8 cellular contexts compared by ENCODE assay signal in the genomic region with DNA sequence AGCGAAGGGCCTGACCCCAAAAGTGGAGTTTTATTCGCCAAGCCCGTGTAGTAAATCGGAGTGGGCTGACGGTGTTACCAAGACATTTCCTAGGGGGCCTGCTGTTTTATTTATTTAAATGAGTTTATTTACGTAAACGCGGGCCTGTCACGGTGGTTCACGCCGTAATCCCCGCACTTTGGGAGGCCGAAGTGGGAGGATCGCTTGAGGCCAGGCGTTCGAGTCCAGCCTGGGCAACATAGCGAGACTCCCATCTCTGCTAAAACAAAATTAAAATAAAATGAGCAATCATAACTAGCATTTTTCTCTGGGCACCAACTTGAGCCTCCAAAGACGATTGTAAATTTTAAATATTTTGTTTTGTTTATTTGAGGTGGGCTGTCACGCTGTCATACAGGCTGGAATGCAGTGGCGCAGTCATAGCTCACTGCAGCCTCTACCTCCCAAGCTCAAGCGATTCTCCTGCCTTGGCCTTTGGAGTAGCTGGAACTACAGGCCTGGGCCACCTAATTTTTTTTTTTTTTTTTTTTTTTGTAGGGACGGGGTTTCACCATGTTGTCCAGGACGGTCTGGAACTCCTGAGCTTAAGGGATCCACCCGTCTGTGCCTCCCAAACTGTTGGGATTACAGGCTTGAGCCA. TPM values are rescaled to one million over a fixed set of nuclear protein-coding genes. Genes with fewer than 3 reads are reported as not detected.
A peak's percentile ranks its signal among the peaks of the same experiment; 100 is the strongest.
DNase-seq lines count a peak whose midpoint lies in the region; ATAC-seq and TF ChIP-seq lines count a peak whose summit lies in the region.

No MANE protein-coding gene starts in this region.

- H3K27me3 ChIP-seq in CD4-positive, alpha-beta memory T cell (ENCODE audit: insufficient read depth, low read length) = no peaks in the 10 kb centered on the region
- H3K27me3 ChIP-seq in OCI-LY1 (ENCODE audit: insufficient read depth, low read length) (no peaks in the 10 kb centered on the region), neural cell (ENCODE audit: insufficient read depth, low read depth, low read length) (no peaks in the 10 kb centered on the region)
- H3K27me3 ChIP-seq in effector memory CD4-positive, alpha-beta T cell (replicated peaks; ENCODE audit: control insufficient read depth, insufficient read depth, low read length, poor library complexity, severe bottlenecking) = no peaks in the 10 kb centered on the region

- H3K36me3 Mint-ChIP-seq in CD4-positive, alpha-beta memory T cell = peaks cover 36 to 72% of the 10 kb centered on the region in 2 donors

- no peaks in the 10 kb centered on the region for H4K20me1 ChIP-seq in OCI-LY1 (ENCODE audit: insufficient read depth, low read length)
- no peaks in the 10 kb centered on the region for H4K20me1 ChIP-seq in neural cell (ENCODE audit: insufficient read depth)

- no peaks in the 10 kb centered on the region for H3K27me3 Mint-ChIP-seq in CD4-positive, alpha-beta memory T cell

- no peak for TF ChIP-seq RAD21 in neural cell (conservative IDR thresholded peaks at IDR 0.05)

- H3K79me2 ChIP-seq in OCI-LY1 (ENCODE audit: insufficient read depth, low read length) (peaks cover 39% of the 10 kb centered on the region), neural cell (replicated peaks; ENCODE audit: insufficient read depth, low read length) (peaks cover 56% of the 10 kb centered on the region)

- H3K27ac Mint-ChIP-seq in CD4-positive, alpha-beta memory T cell = peak overlapping the region; percentile 96 to 99 (median 99)

- CTCF ChIA-PET in CD4-positive, alpha-beta memory T cell (lab: Charles Lee; ENCODE audit: partially characterized antibody) = interaction anchor here (0.7 to 1.2 kb wide), 6 partner anchors 8 to 166 kb away, joined by 3 to 5 read pairs (median 3); partner anchors contain the start of genes BUD31 and PDAP1

- H3F3A ChIP-seq in OCI-LY1 (ENCODE audit: insufficient read depth, low read length) = no peaks in the 10 kb centered on the region
- no peaks in the 10 kb centered on the region for H3F3A ChIP-seq in neural cell (ENCODE audit: insufficient read depth, low read length, poor library complexity, severe bottlenecking)

- H3K9me3 ChIP-seq in CD4-positive, alpha-beta memory T cell (ENCODE audit: control insufficient read depth in 1 of 2, low read length in 2 of 2) = no peaks in the 10 kb centered on the region
- no peaks in the 10 kb centered on the region for H3K9me3 ChIP-seq in OCI-LY1 (ENCODE audit: low read length)
- no peaks in the 10 kb centered on the region for H3K9me3 ChIP-seq in effector memory CD4-positive, alpha-beta T cell (ENCODE audit: control insufficient read depth, low read length)
- H3K9me3 ChIP-seq in neural cell (ENCODE audit: low read length) = no peaks in the 10 kb centered on the region

- H3K9ac ChIP-seq in OCI-LY1 (ENCODE audit: low read length) = peak overlapping the region; percentile 93
- H3K9ac ChIP-seq in neural cell (ENCODE audit: low read length) = peak overlapping the region; percentile 100

- H3K4me3 ChIP-seq in CD4-positive, alpha-beta memory T cell (ENCODE audit: low read length in 2 of 2) = peak overlapping the region; percentile 60 to 97
- H3K4me3 ChIP-seq in OCI-LY1 (ENCODE audit: low read depth, low read length, poor library complexity, severe bottlenecking) (peak overlapping the region; percentile 76), neural cell (ENCODE audit: low read length) (peak overlapping the region; percentile 89)
- peak overlapping the region; percentile 82 for H3K4me3 ChIP-seq in effector memory CD4-positive, alpha-beta T cell (ENCODE audit: insufficient read depth, low read depth, low read length, poor library complexity, severe bottlenecking)

- H3K9me3 Mint-ChIP-seq in CD4-positive, alpha-beta memory T cell = no peaks in the 10 kb centered on the region

- TF ChIP-seq CTCF in OCI-LY1 (IDR thresholded peaks at IDR 0.05; ENCODE audit: low read length) (no peak), neural cell (IDR thresholded peaks at IDR 0.05; ENCODE audit: poor library complexity, severe bottlenecking) (no peak)

- ATAC-seq in HG02938 (IDR thresholded peaks at IDR 0.05; ENCODE audit: unreplicated experiment) (no peak), GM18517 (IDR thresholded peaks at IDR 0.05; ENCODE audit: unreplicated experiment) (no peak)

- no peak for TF ChIP-seq EP300 in neural cell (conservative IDR thresholded peaks at IDR 0.05; ENCODE audit: poor library complexity, severe bottlenecking)

- no peak overlapping the region for H2AFZ ChIP-seq in OCI-LY1 (ENCODE audit: low read length)
- H2AFZ ChIP-seq in neural cell (ENCODE audit: low read depth, low read length) = peak overlapping the region; percentile 94

- H3K4me2 ChIP-seq in OCI-LY1 (ENCODE audit: low read length) (peak overlapping the region; percentile 73), neural cell (ENCODE audit: low read length) (peak overlapping the region; percentile 89)

- H3K4me1 Mint-ChIP-seq in CD4-positive, alpha-beta memory T cell = peaks cover 32 to 63% (median 44%) of the 10 kb centered on the region in 4 donors

- POLR2A ChIA-PET in CD4-positive, alpha-beta memory T cell (lab: Charles Lee; ENCODE audit: partially characterized antibody) = interaction anchor here (0.6 to 4.7 kb wide), 25 partner anchors 8 to 1147 kb away, joined by 3 to 86 read pairs (median 6); partner anchors contain the start of genes ATP5MF, BUD31, CPSF4 and PDAP1

- peaks cover 43% of the 10 kb centered on the region for H3K4me1 ChIP-seq in CD4-positive, alpha-beta memory T cell (ENCODE audit: insufficient read depth, low read length)
- peaks cover 22% of the 10 kb centered on the region for H3K4me1 ChIP-seq in OCI-LY1 (ENCODE audit: insufficient read depth, low read length, severe bottlenecking)
- peaks cover 17% of the 10 kb centered on the region for H3K4me1 ChIP-seq in effector memory CD4-positive, alpha-beta T cell (ENCODE audit: control insufficient read depth, insufficient read depth, low read length, poor library complexity, severe bottlenecking)

- H3K4me3 Mint-ChIP-seq in CD4-positive, alpha-beta memory T cell = peak overlapping the region; percentile 91 to 100 (median 98)

- peaks cover 43% of the 10 kb centered on the region for H3K36me3 ChIP-seq in CD4-positive, alpha-beta memory T cell (ENCODE audit: insufficient read depth, low read length)
- H3K36me3 ChIP-seq in OCI-LY1 (ENCODE audit: insufficient read depth, low read length) (peaks cover 71% of the 10 kb centered on the region), neural cell (ENCODE audit: insufficient read depth, low read length) (peaks cover 5% of the 10 kb centered on the region)
- H3K36me3 ChIP-seq in effector memory CD4-positive, alpha-beta T cell (ENCODE audit: control insufficient read depth, insufficient read depth, low read length) = peaks cover 54% of the 10 kb centered on the region

- no peaks in the 10 kb centered on the region for H3K9me2 ChIP-seq in OCI-LY1 (ENCODE audit: low read depth, low read length)
- H3K9me2 ChIP-seq in neural cell (ENCODE audit: insufficient read depth, low read length) = no peaks in the 10 kb centered on the region

- H3K27ac ChIP-seq in CD4-positive, alpha-beta memory T cell (ENCODE audit: low read depth, low read length) = peak overlapping the region; percentile 98
- H3K27ac ChIP-seq in OCI-LY1 (ENCODE audit: low read depth, low read length, poor library complexity, severe bottlenecking) (peak overlapping the region; percentile 84), neural cell (ENCODE audit: low read length) (peak overlapping the region; percentile 100)
- peak overlapping the region; percentile 96 for H3K27ac ChIP-seq in effector memory CD4-positive, alpha-beta T cell (ENCODE audit: insufficient read depth, low read length, poor library complexity, severe bottlenecking)

- intact Hi-C loops in CD4-positive, alpha-beta memory T cell (cut with micrococcal nuclease) = loop anchor here (2.0 to 10.0 kb wide), 3 partner anchors 57 to 525 kb away; partner anchors contain the start of genes COPS6, ZNF3, ZNF789 and ZSCAN25

- DNase-seq in CD4-positive, alpha-beta memory T cell = no peak
- DNase-seq in effector memory CD4-positive, alpha-beta T cell = no peak
- no peak for DNase-seq in globus pallidus (ENCODE audit: low spot score)
- DNase-seq in NOMO-1 (lab: John Stamatoyannopoulos, UW; ENCODE audit: unreplicated experiment in 2 of 2) = no peak

RNA-seq across cellular contexts. Expression of gene ZNF655, which starts 1.0 kb away (rescaled TPM):
- 100 to 1,000 TPM; 137 to 150 TPM for total RNA-seq in CD4-positive, alpha-beta memory T cell
- polyA plus RNA-seq in CD4-positive, alpha-beta memory T cell = 10 to 100 TPM; 66.8 to 74.0 TPM
- 89.0 and 92.8 TPM in 2 replicates for polyA plus RNA-seq in neural cell
- polyA minus RNA-seq in neural cell = 123 and 139 TPM in 2 replicates

RNA-seq across cellular contexts. Expression of gene FAM200A, which starts 7.5 kb away (rescaled TPM):
- 10 to 100 TPM; 12.9 to 13.0 TPM for total RNA-seq in CD4-positive, alpha-beta memory T cell
- polyA plus RNA-seq in CD4-positive, alpha-beta memory T cell = 1 to 10 TPM; 1.6 to 5.9 TPM
- 21.7 and 24.0 TPM in 2 replicates for polyA plus RNA-seq in neural cell
- 29.2 and 30.3 TPM in 2 replicates for polyA minus RNA-seq in neural cell

RNA-seq across cellular contexts. Expression of gene TMEM225B, which starts 38.7 kb away (rescaled TPM):
- total RNA-seq in CD4-positive, alpha-beta memory T cell = 1 to 10 TPM; 1.0 to 1.1 TPM
- polyA plus RNA-seq in CD4-positive, alpha-beta memory T cell = under 1 TPM; 0.61 to 0.98 TPM
- 2.9 and 3.6 TPM in 2 replicates for polyA plus RNA-seq in neural cell
- 1.3 and 1.7 TPM in 2 replicates for polyA minus RNA-seq in neural cell

RNA-seq across cellular contexts. Expression of gene ZKSCAN5, which starts 54.9 kb away (rescaled TPM):
- 1 to 10 TPM; 8.8 to 9.3 TPM for total RNA-seq in CD4-positive, alpha-beta memory T cell
- 1 to 10 TPM; 2.5 to 7.0 TPM for polyA plus RNA-seq in CD4-positive, alpha-beta memory T cell
- polyA plus RNA-seq in neural cell = 18.6 and 21.8 TPM in 2 replicates
- 40.7 and 42.4 TPM in 2 replicates for polyA minus RNA-seq in neural cell

RNA-seq across cellular contexts. Expression of gene ZSCAN25, which starts 57.4 kb away (rescaled TPM):
- 10 to 100 TPM; 40.4 to 43.1 TPM for total RNA-seq in CD4-positive, alpha-beta memory T cell
- 10 to 100 TPM; 10.2 to 18.3 TPM for polyA plus RNA-seq in CD4-positive, alpha-beta memory T cell
- polyA plus RNA-seq in neural cell = 12.1 and 12.2 TPM in 2 replicates
- polyA minus RNA-seq in neural cell = 21.9 and 23.2 TPM in 2 replicates
